Comparison of ENCODE assay signal across 2 cellular contexts in the genomic region with DNA sequence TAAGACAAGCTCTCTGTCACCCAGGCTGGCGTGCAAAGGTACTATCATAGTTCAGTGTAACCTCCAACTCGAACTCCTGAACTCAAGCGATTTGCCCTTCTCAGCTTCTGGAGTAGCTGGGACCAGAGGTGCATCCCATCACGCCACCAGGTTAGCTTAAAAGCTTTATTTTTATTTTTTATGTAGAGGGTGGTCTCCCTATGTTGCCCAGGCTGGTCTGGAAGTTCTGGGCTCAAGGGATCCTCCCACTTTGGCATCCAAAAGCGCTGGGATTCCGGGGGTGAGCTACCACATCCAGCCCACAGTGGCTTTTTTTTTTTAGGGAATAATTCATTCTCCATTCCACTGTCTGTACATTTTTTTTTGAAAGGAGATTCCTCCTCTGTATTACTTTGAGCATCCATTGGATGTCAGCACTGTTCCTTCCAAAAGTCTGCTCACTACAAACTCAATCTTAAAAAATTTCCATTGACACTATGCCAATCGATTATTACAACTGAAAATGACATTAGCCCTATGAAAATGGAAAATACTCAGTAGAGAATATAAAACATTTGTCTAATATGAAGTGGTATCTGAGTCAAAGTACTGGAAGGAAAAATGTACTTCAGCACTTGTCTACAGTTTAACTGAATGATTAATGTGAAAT.
TF ChIP-seq lines count a peak whose summit lies in the region.

No MANE protein-coding gene starts in this region.

TF ChIP-seq in endothelial cell of umbilical vein, 7 proteins besides CTCF, POLR2A, EP300 and RAD21 (continued from another document):
- TF ChIP-seq, protein P1, sequence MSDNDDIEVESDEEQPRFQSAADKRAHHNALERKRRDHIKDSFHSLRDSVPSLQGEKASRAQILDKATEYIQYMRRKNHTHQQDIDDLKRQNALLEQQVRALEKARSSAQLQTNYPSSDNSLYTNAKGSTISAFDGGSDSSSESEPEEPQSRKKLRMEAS (IDR thresholded peaks at IDR 0.05; ENCODE audit: insufficient read depth, insufficient read length): no peak
- TF ChIP-seq MYC (IDR thresholded peaks at IDR 0.05; ENCODE audit: low read depth, low read length): no peak
- no peak for TF ChIP-seq FOS (IDR thresholded peaks at IDR 0.05; ENCODE audit: borderline replicate concordance, insufficient read depth, low read length)
- TF ChIP-seq JUN (IDR thresholded peaks at IDR 0.05; ENCODE audit: borderline replicate concordance, insufficient read depth, insufficient read length, low read depth): no peak
- no peak for TF ChIP-seq POLR2AphosphoS5 (IDR thresholded peaks at IDR 0.05; ENCODE audit: insufficient read depth, low read depth, low read length)
- no peak for TF ChIP-seq GATA2 (IDR thresholded peaks at IDR 0.05; ENCODE audit: insufficient read depth, insufficient read length, low read depth, low read length)

TF ChIP-seq in neural cell, 6 proteins besides CTCF, POLR2A, EP300 and RAD21 (continued from another document):
- TF ChIP-seq MXI1 (conservative IDR thresholded peaks at IDR 0.05; ENCODE audit: poor library complexity, severe bottlenecking) (no peak), TAF1 (IDR thresholded peaks at IDR 0.05; ENCODE audit: low read depth) (no peak)
- TF ChIP-seq, protein P2, sequence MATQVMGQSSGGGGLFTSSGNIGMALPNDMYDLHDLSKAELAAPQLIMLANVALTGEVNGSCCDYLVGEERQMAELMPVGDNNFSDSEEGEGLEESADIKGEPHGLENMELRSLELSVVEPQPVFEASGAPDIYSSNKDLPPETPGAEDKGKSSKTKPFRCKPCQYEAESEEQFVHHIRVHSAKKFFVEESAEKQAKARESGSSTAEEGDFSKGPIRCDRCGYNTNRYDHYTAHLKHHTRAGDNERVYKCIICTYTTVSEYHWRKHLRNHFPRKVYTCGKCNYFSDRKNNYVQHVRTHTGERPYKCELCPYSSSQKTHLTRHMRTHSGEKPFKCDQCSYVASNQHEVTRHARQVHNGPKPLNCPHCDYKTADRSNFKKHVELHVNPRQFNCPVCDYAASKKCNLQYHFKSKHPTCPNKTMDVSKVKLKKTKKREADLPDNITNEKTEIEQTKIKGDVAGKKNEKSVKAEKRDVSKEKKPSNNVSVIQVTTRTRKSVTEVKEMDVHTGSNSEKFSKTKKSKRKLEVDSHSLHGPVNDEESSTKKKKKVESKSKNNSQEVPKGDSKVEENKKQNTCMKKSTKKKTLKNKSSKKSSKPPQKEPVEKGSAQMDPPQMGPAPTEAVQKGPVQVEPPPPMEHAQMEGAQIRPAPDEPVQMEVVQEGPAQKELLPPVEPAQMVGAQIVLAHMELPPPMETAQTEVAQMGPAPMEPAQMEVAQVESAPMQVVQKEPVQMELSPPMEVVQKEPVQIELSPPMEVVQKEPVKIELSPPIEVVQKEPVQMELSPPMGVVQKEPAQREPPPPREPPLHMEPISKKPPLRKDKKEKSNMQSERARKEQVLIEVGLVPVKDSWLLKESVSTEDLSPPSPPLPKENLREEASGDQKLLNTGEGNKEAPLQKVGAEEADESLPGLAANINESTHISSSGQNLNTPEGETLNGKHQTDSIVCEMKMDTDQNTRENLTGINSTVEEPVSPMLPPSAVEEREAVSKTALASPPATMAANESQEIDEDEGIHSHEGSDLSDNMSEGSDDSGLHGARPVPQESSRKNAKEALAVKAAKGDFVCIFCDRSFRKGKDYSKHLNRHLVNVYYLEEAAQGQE (IDR thresholded peaks at IDR 0.05; ENCODE audit: borderline replicate concordance): no peak
TF ChIP-seq in neural cell: peak in this region for 1.
